In genomic region chr2:63530880-63531279, GRCh38 we compare ENCODE assay signal across 15 cellular contexts. TPM values are rescaled to one million over a fixed set of nuclear protein-coding genes. Genes with fewer than 3 reads are reported as not detected.
A peak's percentile ranks its signal among the peaks of the same experiment; 100 is the strongest.
DNase-seq lines count a peak whose midpoint lies in the region; ATAC-seq and TF ChIP-seq lines count a peak whose summit lies in the region.
"Had no signal": no experiment of that assay in that cellular context is flagged by ENCODE, and none has a peak within 500 bp of the region (broad histone marks: within the 10 kb centered on the region; RNA-seq: fewer than 3 reads in every experiment).

No MANE protein-coding gene starts in this region.

- H3K36me3 Mint-ChIP-seq in activated CD4-positive, alpha-beta memory T cell treated with anti-CD3 and anti-CD28 coated beads for 36 hours, result peaks cover 11% of the 10 kb centered on the region

- no peaks in the 10 kb centered on the region for H3K4me1 Mint-ChIP-seq in activated CD4-positive, alpha-beta memory T cell treated with anti-CD3 and anti-CD28 coated beads for 36 hours (ENCODE audit: low read depth)
- H3K4me1 Mint-ChIP-seq: GM23338 had no signal

- no peak overlapping the region for H3K4me3 Mint-ChIP-seq in activated CD4-positive, alpha-beta memory T cell treated with anti-CD3 and anti-CD28 coated beads for 36 hours
- H3K4me3 Mint-ChIP-seq: B cell; CD4-positive, CD25-positive, alpha-beta regulatory T cell; GM23338; H9 had no signal

- CTCF ChIA-PET in activated CD4-positive, alpha-beta memory T cell treated with anti-CD3 and anti-CD28 coated beads for 36 hours (lab: Charles Lee), result no interaction called here

- no peak overlapping the region for H3K27ac Mint-ChIP-seq in activated CD4-positive, alpha-beta memory T cell treated with anti-CD3 and anti-CD28 coated beads for 36 hours
- H3K27ac Mint-ChIP-seq: B cell; CD4-positive, CD25-positive, alpha-beta regulatory T cell; GM23338; H9 had no signal

- ATAC-seq in esophagus mucosa (peak; percentile 37), HG02571 (IDR thresholded peaks at IDR 0.05; ENCODE audit: unreplicated experiment) (no peak)
- ATAC-seq: GM12878, GM23338, HCT116 had no signal

- intact Hi-C loops in activated CD4-positive, alpha-beta memory T cell treated with anti-CD3 and anti-CD28 coated beads for 36 hours (cut with micrococcal nuclease), result no loop called here

- no peaks in the 10 kb centered on the region for H3K27me3 Mint-ChIP-seq in activated CD4-positive, alpha-beta memory T cell treated with anti-CD3 and anti-CD28 coated beads for 36 hours
- H3K27me3 Mint-ChIP-seq: B cell; CD4-positive, CD25-positive, alpha-beta regulatory T cell had no signal

- TF ChIP-seq CTCF in GM10266 (IDR thresholded peaks at IDR 0.05; ENCODE audit: control insufficient read depth, insufficient read depth, low read depth, missing control alignments), result no peak

- POLR2A ChIA-PET in activated CD4-positive, alpha-beta memory T cell treated with anti-CD3 and anti-CD28 coated beads for 36 hours (lab: Charles Lee), result no interaction called here

- H3K9me3 Mint-ChIP-seq in activated CD4-positive, alpha-beta memory T cell treated with anti-CD3 and anti-CD28 coated beads for 36 hours, result peaks cover 51% of the 10 kb centered on the region

- DNase-seq in LoVo (ENCODE audit: low spot score) (peak; percentile 7), SHP77 (lab: John Stamatoyannopoulos, UW) (peak; percentile 48 to 66), GM10266 (ENCODE audit: extremely low spot score) (no peak)
- no peak for DNase-seq in activated CD4-positive, alpha-beta memory T cell treated with anti-CD3 and anti-CD28 coated beads for 36 hours
- DNase-seq: CD4-positive, CD25-positive, alpha-beta regulatory T cell; COR-L47; DMS153; DND-41; H9 had no signal

RNA-seq across cellular contexts. Expression of gene WDPCP, which starts 57.4 kb away (rescaled TPM):
- 5.3 TPM for total RNA-seq in esophagus mucosa
- total RNA-seq in activated CD4-positive, alpha-beta memory T cell treated with anti-CD3 and anti-CD28 coated beads for 36 hours, result 1 to 10 TPM; 4.4 to 5.0 TPM

RNA-seq across cellular contexts. Expression of gene MDH1, which starts 57.9 kb away (rescaled TPM):
- 123 TPM for total RNA-seq in esophagus mucosa
- total RNA-seq in activated CD4-positive, alpha-beta memory T cell treated with anti-CD3 and anti-CD28 coated beads for 36 hours, result 100 to 1,000 TPM; 261 to 268 TPM

Comparison
In these comparisons a context has a peak if more than half of its experiments do, and no peak if none do; other contexts are left out.
1. DNase-seq: peak in LoVo (single experiment) and SHP77 (2 of 2); none in activated CD4-positive, alpha-beta memory T cell treated with anti-CD3 and anti-CD28 coated beads for 36 hours (single experiment) and GM10266 (single experiment).